In genomic region chr13:27359203-27359821, GRCh38 we compare ENCODE assay signal across 8 cellular contexts.
DNase-seq lines count a peak whose midpoint lies in the region; ATAC-seq, FAIRE-seq and TF ChIP-seq lines count a peak whose summit lies in the region.

No MANE protein-coding gene starts in this region.

- WGBS in small intestine, 3 donors, result 11 to 16% (median 15%) methylated on average over 6 of the region's 6 CpGs

- H3K36me3 ChIP-seq in ascending aorta, result no peaks in the 10 kb centered on the region
- no peaks in the 10 kb centered on the region for H3K36me3 ChIP-seq in small intestine (ENCODE audit: control insufficient read depth in 2 of 2, insufficient read depth in 2 of 2, low read length in 2 of 2)

- DNase-seq in ACHN (peak; percentile 52), GM12892 (ENCODE audit: insufficient read length) (no peak), MV-4-11 (lab: John Stamatoyannopoulos, UW) (peak; percentile 46), T1000 (lab: John Stamatoyannopoulos, UW) (peak; percentile 17), ascending aorta (ENCODE audit: low spot score in 2 of 2) (peak in 1 of 2 donors; percentile 77), hepatic stellate cell (ENCODE audit: low spot score) (peak; percentile 79), small intestine (peak; percentile 72)

- intact Hi-C loops in ascending aorta (cut with DNase I), result loop anchor here (1.0 to 5.0 kb wide), 5 partner anchors 87 to 413 kb away; partner anchors contain the start of genes RASL11A, RPL21 and USP12

- FAIRE-seq in GM12892 (lab: Jason Lieb, UNC) (peak; percentile 24), small intestine (lab: Jason Lieb, UNC) (no peak)

- TF ChIP-seq CTCF in ascending aorta (IDR thresholded peaks at IDR 0.05), result peak; percentile 47 to 76 (median 69)

- in situ Hi-C loops in ACHN (cut with HindIII; ENCODE audit: low pct_ligation_motif_present, low pct_unique_long_range_greater_than_20kb, low sequenced_read_pairs), result no loop called here

- no peak overlapping the region for H3K27ac ChIP-seq in ascending aorta
- H3K27ac ChIP-seq in small intestine (ENCODE audit: low read depth in 1 of 2, low read length in 1 of 2), result no peak overlapping the region

- no peak for TF ChIP-seq POLR2A in GM12892 (IDR thresholded peaks at IDR 0.05; ENCODE audit: low read depth, low read length)

- H3K4me3 ChIP-seq in ascending aorta (no peak overlapping the region), small intestine (ENCODE audit: low read depth in 1 of 2, low read length in 2 of 2) (no peak overlapping the region)

- ATAC-seq in GM21381 (IDR thresholded peaks at IDR 0.05; ENCODE audit: unreplicated experiment), result no peak

- H3K27me3 ChIP-seq in ascending aorta (no peaks in the 10 kb centered on the region), small intestine (ENCODE audit: control insufficient read depth in 2 of 2, insufficient read depth in 2 of 2, low read length in 2 of 2) (no peaks in the 10 kb centered on the region)

- H3K4me1 ChIP-seq in ascending aorta, result peaks cover 0 to 6% of the 10 kb centered on the region in 2 donors
- no peaks in the 10 kb centered on the region for H3K4me1 ChIP-seq in small intestine (ENCODE audit: control insufficient read depth in 2 of 2, insufficient read depth in 1 of 2, low read depth in 1 of 2, low read length in 1 of 2)

- H3K9me3 ChIP-seq in ascending aorta (no peaks in the 10 kb centered on the region), small intestine (ENCODE audit: control insufficient read depth, low read depth) (no peaks in the 10 kb centered on the region)
